In the genomic region with DNA sequence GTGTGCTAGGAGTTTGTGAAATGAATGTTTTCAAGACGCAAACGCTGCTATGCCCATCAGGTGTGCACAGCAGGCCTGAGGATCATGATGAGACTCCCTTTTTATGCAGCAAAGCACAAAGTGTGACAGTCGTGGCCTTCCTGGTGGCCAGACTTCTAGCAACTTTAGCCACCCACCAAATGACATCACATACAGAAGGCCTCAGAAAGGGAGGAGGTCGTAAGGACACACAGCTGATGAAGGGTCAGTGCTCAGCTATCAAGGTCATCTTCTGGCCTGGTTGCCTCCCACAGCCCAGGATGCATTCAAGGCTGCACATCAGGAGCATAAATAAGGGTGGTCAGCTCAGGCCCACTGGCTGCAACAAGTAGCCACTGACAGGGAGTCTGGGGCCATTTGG, we compare ENCODE assay signal across 25 cellular contexts. TPM values are rescaled to one million over a fixed set of nuclear protein-coding genes. Genes with fewer than 3 reads are reported as not detected.
"Had no signal": no experiment of that assay in that cellular context is flagged by ENCODE, and none has a peak within 500 bp of the region (broad histone marks: within the 10 kb centered on the region; RNA-seq: fewer than 3 reads in every experiment).

No MANE protein-coding gene starts in this region.

- H3K36me3 ChIP-seq: ovary had no signal

- DNase-seq: cortex of kidney; effector memory CD4-positive, alpha-beta T cell; heart right ventricle; hypothalamus; islet precursor cell; mammary epithelial cell; mucosa of descending colon; naive thymus-derived CD8-positive, alpha-beta T cell; psoas muscle; retina; sigmoid colon; stimulated activated CD4-positive, alpha-beta T cell treated with anti-CD3 and anti-CD28 coated beads, Interleukin-12 subunit alpha, Interleukin-12 subunit beta, amount 100 ng/mL, for 4 hours; stimulated activated naive CD4-positive, alpha-beta T cell; stomach; substantia nigra; trophoblast cell had no signal

- H3K4me3 ChIP-seq: dorsolateral prefrontal cortex, heart right ventricle, mucosa of descending colon, ovary, psoas muscle, sigmoid colon, skin epidermis, stomach, thoracic aorta had no signal

- H3K9me3 ChIP-seq: heart right ventricle, mucosa of descending colon, ovary, psoas muscle, sigmoid colon, stomach, thoracic aorta had no signal

- H3K4me1 ChIP-seq: heart right ventricle, psoas muscle had no signal

- ATAC-seq: esophagus mucosa; heart right ventricle; left lobe of liver; naive thymus-derived CD8-positive, alpha-beta T cell; psoas muscle had no signal

- FAIRE-seq: endometrium, frontal cortex had no signal

- H3K27ac ChIP-seq: dorsolateral prefrontal cortex, heart right ventricle, ovary, psoas muscle, sigmoid colon, skin epidermis, thoracic aorta had no signal

- H3K27me3 ChIP-seq: dorsolateral prefrontal cortex, heart right ventricle, ovary, sigmoid colon, stomach had no signal

RNA-seq across cellular contexts. Expression of gene BMP8A, which starts 36.6 kb away (rescaled TPM):
- total RNA-seq: esophagus mucosa; left lobe of liver; naive thymus-derived CD8-positive, alpha-beta T cell; psoas muscle; stomach; thoracic aorta had no signal
- polyA plus RNA-seq: mammary epithelial cell; naive thymus-derived CD8-positive, alpha-beta T cell; neural cell; stomach had no signal
